Comparison of ENCODE assay signal across 15 cellular contexts in the genomic region with DNA sequence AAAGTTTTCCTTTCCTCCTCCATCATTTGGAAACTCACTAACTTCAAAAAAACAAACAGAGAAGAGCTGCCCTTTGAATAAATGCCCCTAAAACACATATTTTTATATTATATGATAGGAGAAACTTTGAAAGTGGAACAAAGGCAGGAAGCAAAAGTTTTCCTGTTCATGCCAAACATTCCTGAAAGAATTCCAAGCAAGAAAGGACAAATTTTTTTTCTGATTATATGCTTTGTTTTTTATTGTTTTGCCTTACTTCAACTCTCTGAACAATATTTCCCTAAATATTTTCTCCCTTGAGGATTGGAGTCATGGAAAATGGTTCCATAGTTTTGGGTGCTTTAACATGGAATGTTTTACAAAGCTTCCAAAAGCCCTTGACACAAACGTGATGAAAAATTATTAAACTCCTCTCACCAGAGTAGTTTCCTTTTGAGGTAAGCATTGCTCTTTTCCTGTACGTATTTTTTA.
DNase-seq lines count a peak whose midpoint lies in the region; TF ChIP-seq lines count a peak whose summit lies in the region.
"Had no signal": no experiment of that assay in that cellular context is flagged by ENCODE, and none has a peak within 500 bp of the region (broad histone marks: within the 10 kb centered on the region; RNA-seq: fewer than 3 reads in every experiment).

No MANE protein-coding gene starts in this region.

- H3K27me3 Mint-ChIP-seq in nephron progenitor cell (ENCODE audit: low read depth, poor library complexity) (peaks cover 10% of the 10 kb centered on the region), H9 (ENCODE audit: low read depth) (no peaks in the 10 kb centered on the region)

- H3K79me2 ChIP-seq in PC-9 (ENCODE audit: low read depth) (no peaks in the 10 kb centered on the region), H9 (ENCODE audit: insufficient read depth, low read length) (no peaks in the 10 kb centered on the region)

- H3K9me3 Mint-ChIP-seq in nephron progenitor cell: peaks cover 18% of the 10 kb centered on the region
- H3K9me3 Mint-ChIP-seq in H9: peaks cover 0 to 1% of the 10 kb centered on the region in 2 experiments; a peak in 1 of 5 replicates

- H3K4me1 ChIP-seq in left ventricle myocardium inferior (peaks cover 18% of the 10 kb centered on the region), PC-9 (replicated peaks; ENCODE audit: insufficient read depth) (no peaks in the 10 kb centered on the region), H9 (ENCODE audit: insufficient read depth, low read length) (no peaks in the 10 kb centered on the region)
- H3K4me1 ChIP-seq: A549 had no signal

- H3K27me3 ChIP-seq in left ventricle myocardium inferior (ENCODE audit: low read depth) (no peaks in the 10 kb centered on the region), PC-9 (ENCODE audit: insufficient read depth, low read depth) (peaks cover 5% of the 10 kb centered on the region), H9 (ENCODE audit: insufficient read depth, low read length) (no peaks in the 10 kb centered on the region)

- no peaks in the 10 kb centered on the region for H3K36me3 ChIP-seq in left ventricle myocardium inferior
- no peaks in the 10 kb centered on the region for H3K36me3 ChIP-seq in PC-9 (ENCODE audit: low read depth)

- H3K9me3 ChIP-seq in left ventricle myocardium inferior (replicated peaks) (no peaks in the 10 kb centered on the region), PC-9 (ENCODE audit: insufficient read depth, low read depth) (0 out of 2 replicates have a peak, but pooled peaks cover 3% of the 10 kb centered on the region), H9 (ENCODE audit: control insufficient read depth, low read depth, low read length) (no peaks in the 10 kb centered on the region)
- H3K9me3 ChIP-seq: A549 had no signal

- no peak overlapping the region for H4K8ac ChIP-seq in H9 (replicated peaks; ENCODE audit: insufficient read length, low read depth, low read length)

- H3K18ac ChIP-seq in H9 (ENCODE audit: insufficient read length, low read depth, low read length): no peak overlapping the region

- H2BK15ac ChIP-seq in H9 (ENCODE audit: low read depth, low read length): no peak overlapping the region

- H4K20me1 ChIP-seq in PC-9 (ENCODE audit: insufficient read depth): no peaks in the 10 kb centered on the region
- H4K20me1 ChIP-seq in H9 (ENCODE audit: control insufficient read depth, insufficient read depth, insufficient read length): no peaks in the 10 kb centered on the region

- H3K9me2 ChIP-seq in PC-9 (ENCODE audit: insufficient read depth): no peaks in the 10 kb centered on the region

- H4K5ac ChIP-seq in H9 (ENCODE audit: insufficient read length, low read depth, low read length): no peak overlapping the region

- POLR2A ChIA-PET in PC-9 (lab: Charles Lee; ENCODE audit: unreplicated experiment): no interaction called here

- DNase-seq in left ventricle myocardium inferior (no peak), cardiac septum (ENCODE audit: low spot score) (no peak), fibroblast of the aortic adventitia (ENCODE audit: low read depth) (peak; percentile 59), nephron progenitor cell (no peak), PC-9 (no peak), H9 (no peak), Ammon's horn (ENCODE audit: low spot score) (no peak)
- DNase-seq: C1 segment of cervical spinal cord, DMS 273 treated with DMSO at 0.1 percent for 48 hours, KG1, NCI-H1048, NCI-H1436 treated with DMSO at 0.1 percent for 48 hours, NCI-H2029 treated with DMSO at 0.1 percent for 48 hours, NCI-H748 treated with DMSO at 0.1 percent for 48 hours had no signal

- no peaks in the 10 kb centered on the region for H3K23me2 ChIP-seq in H9 (ENCODE audit: insufficient read length, low read depth, low read length, poor library complexity, severe bottlenecking)

- H2BK5ac ChIP-seq in H9 (ENCODE audit: insufficient read length, low read length): no peak overlapping the region

- H3K9ac ChIP-seq in H9 (ENCODE audit: extremely low read depth, insufficient read length, low read length): no peak overlapping the region

- H3K79me1 ChIP-seq in H9 (ENCODE audit: insufficient read depth, low read depth, low read length, poor library complexity, severe bottlenecking): no peaks in the 10 kb centered on the region

- H3K36me3 Mint-ChIP-seq in nephron progenitor cell (ENCODE audit: low read depth) (peaks cover 9% of the 10 kb centered on the region), H9 (ENCODE audit: insufficient read depth in 1 of 3, low read depth in 3 of 3) (no peaks in the 10 kb centered on the region)

- H2BK120ac ChIP-seq in H9 (ENCODE audit: low read depth, low read length, poor library complexity, severe bottlenecking): no peak overlapping the region

- intact Hi-C loops in left ventricle myocardium inferior (cut with micrococcal nuclease): no loop called here
- intact Hi-C loops in cardiac septum (cut with DNase I): loop anchor here (5.0 to 10.0 kb wide), 2 partner anchors 42 to 260 kb away; no protein-coding TSS in a partner anchor
- intact Hi-C loops in PC-9 (cut with micrococcal nuclease; ENCODE audit: unreplicated experiment): no loop called here

- no TSS peak for BruUV-seq in PC-9 (replicated peaks; lab: Mats Ljungman, UMichigan)

- no CpG with 5 or more reads among the region's 2 CpGs for WGBS in H9 (ENCODE audit: extremely low coverage, insufficient read length, low lambda C conversion rate)

- H3T11ph ChIP-seq in H9 (ENCODE audit: low read length): no peak overlapping the region

- no peak overlapping the region for H2BK20ac ChIP-seq in H9 (ENCODE audit: low read depth, low read length, poor library complexity, severe bottlenecking)

- CTCF ChIA-PET in PC-9 (lab: Charles Lee): no interaction called here

- H2AFZ ChIP-seq in PC-9 (no peak overlapping the region), H9 (ENCODE audit: low read length) (no peak overlapping the region)

- no peak overlapping the region for H2BK12ac ChIP-seq in H9 (ENCODE audit: insufficient read length, low read depth, low read length)

- H3K27ac ChIP-seq in left ventricle myocardium inferior (replicated peaks) (peak overlapping the region; percentile 65), PC-9 (no peak overlapping the region), H9 (ENCODE audit: insufficient read length, low read depth, low read length) (no peak overlapping the region)
- H3K27ac ChIP-seq: A549 had no signal

- H3K27ac Mint-ChIP-seq in nephron progenitor cell: peak overlapping the region; percentile 86
- no peak overlapping the region; a peak in 1 of 7 replicates for H3K27ac Mint-ChIP-seq in H9

- H3K56ac ChIP-seq in H9 (ENCODE audit: insufficient read length, low read depth, low read length): no peak overlapping the region

- no peak overlapping the region for H4K91ac ChIP-seq in H9 (ENCODE audit: insufficient read length, low read depth, low read length)

- H3K4ac ChIP-seq in H9 (ENCODE audit: low read depth, low read length): no peak overlapping the region

- H3K4me1 Mint-ChIP-seq in nephron progenitor cell (peaks cover 54% of the 10 kb centered on the region), H9 (0 out of 4 replicates have a peak, but pooled peaks cover 0 to 2% of the 10 kb centered on the region in 2 experiments)

- H3K4me2 ChIP-seq in PC-9 (no peak overlapping the region), H9 (ENCODE audit: insufficient read depth, insufficient read length, low read length) (no peak overlapping the region)
- H3K4me2 ChIP-seq: A549 had no signal

- H3K4me3 Mint-ChIP-seq in nephron progenitor cell (no peak overlapping the region), H9 (no peak overlapping the region)

- H3F3A ChIP-seq in PC-9 (ENCODE audit: insufficient read depth, low read depth): no peaks in the 10 kb centered on the region

- no peak overlapping the region for H2AK5ac ChIP-seq in H9 (ENCODE audit: insufficient read length, low read length)

- no peak overlapping the region for H3K14ac ChIP-seq in H9 (ENCODE audit: insufficient read depth, low read length)

- no peak overlapping the region for H3K23ac ChIP-seq in H9 (ENCODE audit: insufficient read length, low read depth, low read length)

- TF ChIP-seq CTCF in left ventricle myocardium inferior (IDR thresholded peaks at IDR 0.05; ENCODE audit: borderline replicate concordance) (no peak), fibroblast of the aortic adventitia (IDR thresholded peaks at IDR 0.05; ENCODE audit: insufficient read depth, low read length) (no peak), nephron progenitor cell (IDR thresholded peaks at IDR 0.05) (no peak), PC-9 (conservative IDR thresholded peaks at IDR 0.05) (no peak), H9 (conservative IDR thresholded peaks at IDR 0.05) (no peak)

- no peak overlapping the region for H3K4me3 ChIP-seq in left ventricle myocardium inferior
- H3K4me3 ChIP-seq in fibroblast of the aortic adventitia (ENCODE audit: low read depth, low read length): no peak overlapping the region
- H3K4me3 ChIP-seq in PC-9: no peak overlapping the region
- H3K4me3 ChIP-seq: A549 had no signal
